Comparison of ENCODE assay signal across 1 cellular context in genomic region chr9:114505187-114506081, GRCh38.
TF ChIP-seq lines count a peak whose summit lies in the region.

Gene WHRN (minus strand): TSS chr9:114505473. CDS start chr9:114504801, 672 bp downstream.

TF ChIP-seq in K562, 482 proteins besides CTCF, POLR2A, EP300 and RAD21 (continued from another document and continues in another):
- no peak for TF ChIP-seq RREB1 (CRISPR knock-in tag; IDR thresholded peaks at IDR 0.05)
- TF ChIP-seq EGR1 (conservative IDR thresholded peaks at IDR 0.05), result peak; percentile 56
- peak; percentile 97 for TF ChIP-seq CREM (IDR thresholded peaks at IDR 0.05; ENCODE audit: low read depth)
- no peak for TF ChIP-seq RUNX1 (IDR thresholded peaks at IDR 0.05; ENCODE audit: low read depth)
- peak; percentile 86 for TF ChIP-seq POLR2G (IDR thresholded peaks at IDR 0.05; ENCODE audit: low read depth, low read length)
- no peak for TF ChIP-seq SAP30 (IDR thresholded peaks at IDR 0.05; ENCODE audit: borderline replicate concordance, insufficient read depth, low read depth, low read length, poor library complexity, severe bottlenecking)
- TF ChIP-seq GTF2B (IDR thresholded peaks at IDR 0.05; ENCODE audit: extremely low read depth, insufficient read length), result no peak
- TF ChIP-seq FOXJ3 (CRISPR knock-in tag; IDR thresholded peaks at IDR 0.05), result peak; percentile 76
- TF ChIP-seq BRD4 (IDR thresholded peaks at IDR 0.05), result no peak
- TF ChIP-seq USF2 (CRISPR knock-in tag; IDR thresholded peaks at IDR 0.05), result no peak
- peak in 1 of 2 experiments; percentile 55; a peak in 1 of 4 replicates for TF ChIP-seq HDAC1 (IDR thresholded peaks at IDR 0.05)
- no peak for TF ChIP-seq ZNF140 (CRISPR knock-in tag; IDR thresholded peaks at IDR 0.05)
- no peak for TF ChIP-seq ZNF311 (CRISPR knock-in tag; IDR thresholded peaks at IDR 0.05)
- TF ChIP-seq TCF15 (CRISPR knock-in tag; IDR thresholded peaks at IDR 0.05), result no peak
- TF ChIP-seq NR2C2 (CRISPR knock-in tag; IDR thresholded peaks at IDR 0.05), result no peak
- 0 out of 2 replicates have a peak, but pooled peaks have one; percentile 19 for TF ChIP-seq NR2C2 (tag; IDR thresholded peaks at IDR 0.05)
- no peak for TF ChIP-seq PRPF4 (IDR thresholded peaks at IDR 0.05; ENCODE audit: insufficient read depth, low read depth, low read length, poor library complexity, severe bottlenecking)
- peak in 1 of 2 experiments; percentile 69; a peak in 3 of 4 replicates for TF ChIP-seq MAZ (CRISPR knock-in tag; conservative IDR thresholded peaks at IDR 0.05 in 1 of 2, IDR thresholded peaks at IDR 0.05 in 1 of 2)
- no peak for TF ChIP-seq NBN (IDR thresholded peaks at IDR 0.05; ENCODE audit: low read depth)
- TF ChIP-seq ZNF124 (CRISPR knock-in tag; IDR thresholded peaks at IDR 0.05), result no peak
- peak in 1 of 2 experiments; percentile 56; a peak in 2 of 4 replicates for TF ChIP-seq MNT (conservative IDR thresholded peaks at IDR 0.05)
- TF ChIP-seq ATF7 (IDR thresholded peaks at IDR 0.05), result peak; percentile 21; the same call in 1 of the 2 replicates
- no peak for TF ChIP-seq NELFE (IDR thresholded peaks at IDR 0.05; ENCODE audit: insufficient read depth, insufficient read length)
- no peak for TF ChIP-seq BRF2 (IDR thresholded peaks at IDR 0.05; ENCODE audit: borderline replicate concordance, insufficient read depth, insufficient read length)
- no peak for TF ChIP-seq IRF9 (tag; IDR thresholded peaks at IDR 0.05)
- 0 out of 4 replicates have a peak, but pooled peaks of 1 of the 2 experiments have one; percentile 7 for TF ChIP-seq RCOR1 (IDR thresholded peaks at IDR 0.05; ENCODE audit: borderline replicate concordance in 1 of 2, low read depth in 2 of 2, low read length in 2 of 2)
- TF ChIP-seq ETV1 (tag; conservative IDR thresholded peaks at IDR 0.05; ENCODE audit: low read depth), result peak; percentile 56
- TF ChIP-seq NEUROD1 (IDR thresholded peaks at IDR 0.05; ENCODE audit: borderline replicate concordance, low read depth, low read length, partially characterized antibody), result peak; percentile 44
- TF ChIP-seq SP2 (IDR thresholded peaks at IDR 0.05; ENCODE audit: extremely low read depth, low read depth, low read length, poor library complexity, severe bottlenecking), result no peak
- TF ChIP-seq SRSF3 (IDR thresholded peaks at IDR 0.05; ENCODE audit: insufficient read depth, low read length), result no peak
- peak in 1 of 2 experiments; percentile 20; a peak in 1 of 4 replicates for TF ChIP-seq SIN3A (IDR thresholded peaks at IDR 0.05; ENCODE audit: borderline replicate concordance in 2 of 2, control insufficient read depth in 1 of 2, low read depth in 2 of 2, low read length in 2 of 2)
- peak; percentile 93 for TF ChIP-seq FOXJ2 (tag; IDR thresholded peaks at IDR 0.05)
- TF ChIP-seq HES1 (IDR thresholded peaks at IDR 0.05; ENCODE audit: low read depth), result no peak
- TF ChIP-seq PCBP2 (IDR thresholded peaks at IDR 0.05; ENCODE audit: low read depth, low read length, poor library complexity, severe bottlenecking), result no peak
- TF ChIP-seq NRF1 (conservative IDR thresholded peaks at IDR 0.05 in 1 of 2, IDR thresholded peaks at IDR 0.05 in 1 of 2), result 0 out of 4 replicates have a peak, but pooled peaks of 1 of the 2 experiments have one; percentile 8
- TF ChIP-seq BMI1 (IDR thresholded peaks at IDR 0.05; ENCODE audit: low read length), result peak; percentile 74
- no peak for TF ChIP-seq CBX5 (IDR thresholded peaks at IDR 0.05; ENCODE audit: borderline replicate concordance, low read depth)
- TF ChIP-seq VEZF1 (CRISPR knock-in tag; IDR thresholded peaks at IDR 0.05), result peak; percentile 95
- TF ChIP-seq STAT5B (CRISPR knock-in tag; IDR thresholded peaks at IDR 0.05), result no peak
- no peak for TF ChIP-seq ZNF592 (IDR thresholded peaks at IDR 0.05)
- no peak for TF ChIP-seq ZNF79 (CRISPR knock-in tag; IDR thresholded peaks at IDR 0.05; ENCODE audit: low read depth)
- no peak for TF ChIP-seq EP400 (IDR thresholded peaks at IDR 0.05)
- no peak for TF ChIP-seq FOXO4 (CRISPR knock-in tag; IDR thresholded peaks at IDR 0.05)
